ENCODE assay signal across 9 cellular contexts in genomic region chr1:26177182-26177684, GRCh38. TPM values are rescaled to one million over a fixed set of nuclear protein-coding genes. Genes with fewer than 3 reads are reported as not detected.
A peak's percentile ranks its signal among the peaks of the same experiment; 100 is the strongest.
DNase-seq lines count a peak whose midpoint lies in the region; ATAC-seq and TF ChIP-seq lines count a peak whose summit lies in the region.
"Had no signal": no experiment of that assay in that cellular context is flagged by ENCODE, and none has a peak within 500 bp of the region (broad histone marks: within the 10 kb centered on the region; RNA-seq: fewer than 3 reads in every experiment).

Gene CNKSR1 (plus strand): TSS chr1:26177491. CDS start chr1:26177548, 57 bp downstream.

- no peaks in the 10 kb centered on the region for H3K27me3 ChIP-seq in esophagus squamous epithelium
- H3K27me3 ChIP-seq in psoas muscle (ENCODE audit: insufficient read depth in 3 of 3, low read length in 2 of 3): no peaks in the 10 kb centered on the region

- TF ChIP-seq POLR2A in esophagus squamous epithelium (IDR thresholded peaks at IDR 0.05): no peak

- no peak within 1 kb of the TSS for H3K4me2 ChIP-seq in OCI-LY7 (ENCODE audit: low read length)

- no peaks in the 10 kb centered on the region for H4K20me1 ChIP-seq in OCI-LY7 (ENCODE audit: insufficient read depth, low read length)

- peaks cover 4 to 41% (median 12%) of the 10 kb centered on the region in 3 donors for H3K4me1 ChIP-seq in esophagus squamous epithelium
- H3K4me1 ChIP-seq in psoas muscle: peaks cover 1% of the 10 kb centered on the region
- peaks cover 6% of the 10 kb centered on the region for H3K4me1 ChIP-seq in OCI-LY7 (ENCODE audit: insufficient read depth, low read length, poor library complexity, severe bottlenecking)

- H3K27ac ChIP-seq in esophagus squamous epithelium (peak within 1 kb of the TSS; percentile 54 to 85 (median 84)), psoas muscle (peak within 1 kb of the TSS; percentile 16), OCI-LY7 (ENCODE audit: low read depth, low read length, poor library complexity, severe bottlenecking) (no peak within 1 kb of the TSS)

- H2AFZ ChIP-seq in OCI-LY7 (ENCODE audit: low read length): no peak within 1 kb of the TSS

- ATAC-seq in HG03103 (IDR thresholded peaks at IDR 0.05; ENCODE audit: low read depth, unreplicated experiment): peak; percentile 52
- no peak for ATAC-seq in psoas muscle
- ATAC-seq in GM18870 (IDR thresholded peaks at IDR 0.05; ENCODE audit: unreplicated experiment): no peak

- no peaks in the 10 kb centered on the region for H3K79me2 ChIP-seq in OCI-LY7 (ENCODE audit: insufficient read depth, low read depth, low read length)

- peak; percentile 55 for DNase-seq in NCI-H526 treated with DMSO at 0.1 percent for 48 hours (lab: John Stamatoyannopoulos, UW)
- no peak for DNase-seq in esophagus squamous epithelium (lab: John Stamatoyannopoulos, UW)
- no peak for DNase-seq in psoas muscle
- DNase-seq in HuH-7 (ENCODE audit: low spot score): no peak
- DNase-seq in OCI-LY7 (ENCODE audit: low spot score): no peak
- DNase-seq: dermis blood vessel endothelial cell, NCI-H1092 treated with DMSO at 0.1 percent for 48 hours had no signal

- TF ChIP-seq CTCF in esophagus squamous epithelium (IDR thresholded peaks at IDR 0.05) (peak in 2 of 6 experiments; percentile 9 to 46), psoas muscle (IDR thresholded peaks at IDR 0.05) (no peak), OCI-LY7 (conservative IDR thresholded peaks at IDR 0.05; ENCODE audit: low read length) (no peak)

- no peaks in the 10 kb centered on the region for H3K9me2 ChIP-seq in OCI-LY7 (ENCODE audit: insufficient read depth, low read length)

- POLR2A ChIA-PET in OCI-LY7 (lab: Charles Lee): no interaction called here

- CTCF ChIA-PET in OCI-LY7 (lab: Charles Lee; ENCODE audit: unreplicated experiment): no interaction called here

- H3K36me3 ChIP-seq in esophagus squamous epithelium (peaks cover 0 to 15% (median 0%) of the 10 kb centered on the region in 3 donors), psoas muscle (ENCODE audit: insufficient read depth in 1 of 2, low read depth in 1 of 2) (no peaks in the 10 kb centered on the region), OCI-LY7 (ENCODE audit: insufficient read depth, low read length) (peaks cover 8% of the 10 kb centered on the region)

- 14 to 32% methylated on average over 4 to 5 of the region's 21 CpGs for WGBS in esophagus squamous epithelium, 2 donors
- 62 to 66% (median 63%) methylated on average over 21 of the region's 21 CpGs for WGBS in psoas muscle, 3 donors

- no TSS peak for BruUV-seq in OCI-LY7 (replicated peaks; lab: Mats Ljungman, UMichigan)

- H3K4me3 ChIP-seq in esophagus squamous epithelium (peak within 1 kb of the TSS; percentile 33 to 64 (median 47)), psoas muscle (no peak within 1 kb of the TSS), OCI-LY7 (ENCODE audit: low read depth, low read length, poor library complexity, severe bottlenecking) (no peak within 1 kb of the TSS)

- H3K9me3 ChIP-seq in esophagus squamous epithelium (no peaks in the 10 kb centered on the region), psoas muscle (no peaks in the 10 kb centered on the region), OCI-LY7 (ENCODE audit: low read length) (no peaks in the 10 kb centered on the region)

- intact Hi-C loops in esophagus squamous epithelium (cut with DNase I): no loop called here
- intact Hi-C loops in psoas muscle (cut with DNase I): no loop called here
- intact Hi-C loops in OCI-LY7 (cut with micrococcal nuclease; ENCODE audit: unreplicated experiment): no loop called here

RNA-seq across cellular contexts. Expression of gene CNKSR1, which starts in this region (rescaled TPM):
- total RNA-seq in esophagus squamous epithelium (10 to 100 TPM; 17.8 to 43.3 (median 25.9) TPM), psoas muscle (10 to 100 TPM; 54.8 to 90.4 (median 73.0) TPM), OCI-LY7 (2022) (2.5 and 2.7 TPM in 2 replicates)
- polyA plus RNA-seq in psoas muscle: 10 to 100 TPM; 11.0 to 45.3 (median 24.5) TPM
- total RNA-seq in OCI-LY7 (2014; rRNA removed; shearing (Covaris generic)): 0.77 and 2.5 TPM in 2 replicates
- total RNA-seq: dermis blood vessel endothelial cell had no signal

Comparison
In these comparisons a context has a peak if more than half of its experiments do, and no peak if none do; other contexts are left out.
1. RNA of gene CNKSR1 (total RNA-seq): 54.8 to 90.4 TPM in psoas muscle and 17.8 to 43.3 TPM in esophagus squamous epithelium; 0.77 to 2.7 TPM in OCI-LY7; every median in the first group is over 4 times any median in the second.
2. H3K4me3 ChIP-seq: peak in esophagus squamous epithelium (4 of 4); none in psoas muscle (single experiment) and OCI-LY7 (single experiment).